6 cellular contexts compared by ENCODE assay signal in the genomic region with DNA sequence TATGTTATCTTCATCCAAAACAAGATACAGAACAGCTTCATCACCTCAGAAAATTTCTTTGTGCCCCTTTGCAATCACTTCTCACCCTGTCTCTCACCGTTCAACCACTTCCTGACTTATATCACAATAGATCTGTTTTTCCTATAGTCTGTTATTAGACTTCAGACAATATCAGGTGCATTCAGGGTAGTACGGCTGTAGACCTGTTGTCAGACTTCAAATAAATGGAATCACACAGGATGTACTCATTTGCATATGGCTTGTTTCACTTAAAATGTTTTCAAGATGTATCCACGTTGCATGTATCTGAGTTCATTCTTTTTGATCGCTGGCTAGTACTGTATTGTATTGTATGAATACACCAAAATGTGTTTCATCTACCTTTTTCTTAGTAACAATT.
DNase-seq lines count a peak whose midpoint lies in the region; ATAC-seq and TF ChIP-seq lines count a peak whose summit lies in the region.
"Not testable (repeated sequence)": the region's sequence is repeated elsewhere in the genome, so short reads cannot be mapped to it uniquely, and the experiment has no call there.

No MANE protein-coding gene starts in this region.

- not testable (repeated sequence) for H3K27me3 Mint-ChIP-seq in CD8-positive, alpha-beta T cell (ENCODE audit: low read depth); T-cell; activated CD4-positive, alpha-beta T cell treated with anti-CD3 and anti-CD28 coated beads, Interleukin-2, amount 10 ng/mL, durations not matched to agents 24 days and 14 days; central memory CD8-positive, alpha-beta T cell; naive B cell

- peak in 1 of 7 experiments; percentile 23 for DNase-seq in CD8-positive, alpha-beta T cell
- peak; percentile 52 for DNase-seq in Jurkat, Clone E6-1 (ENCODE audit: low read depth, low spot score)
- DNase-seq in T-cell, result peak in 5 of 34 experiments; percentile 0 to 25 (median 1)
- not testable (repeated sequence) for DNase-seq in activated CD4-positive, alpha-beta T cell treated with anti-CD3 and anti-CD28 coated beads, Interleukin-2, amount 10 ng/mL, durations not matched to agents 24 days and 14 days; naive B cell
- peak in 1 of 2 donors; percentile 16 for DNase-seq in central memory CD8-positive, alpha-beta T cell (ENCODE audit: low spot score in 2 of 2)

- H3K36me3 Mint-ChIP-seq in CD8-positive, alpha-beta T cell; T-cell; activated CD4-positive, alpha-beta T cell treated with anti-CD3 and anti-CD28 coated beads, Interleukin-2, amount 10 ng/mL, durations not matched to agents 24 days and 14 days (ENCODE audit: low read depth); central memory CD8-positive, alpha-beta T cell (ENCODE audit: insufficient read depth); naive B cell: not testable (repeated sequence)

- H3K36me3 ChIP-seq in CD8-positive, alpha-beta T cell (ENCODE audit: insufficient read depth, low read length), result not testable (repeated sequence)

- H3K9me3 ChIP-seq in CD8-positive, alpha-beta T cell (ENCODE audit: low read length), result not testable (repeated sequence)

- not testable (repeated sequence) for H3K27ac Mint-ChIP-seq in CD8-positive, alpha-beta T cell; activated CD4-positive, alpha-beta T cell treated with anti-CD3 and anti-CD28 coated beads, Interleukin-2, amount 10 ng/mL, durations not matched to agents 24 days and 14 days; central memory CD8-positive, alpha-beta T cell (ENCODE audit: low read depth); naive B cell
- H3K27ac Mint-ChIP-seq in T-cell, result peak overlapping the region in 1 of 2 donors; percentile 55

- H3K9me3 Mint-ChIP-seq in CD8-positive, alpha-beta T cell; T-cell; activated CD4-positive, alpha-beta T cell treated with anti-CD3 and anti-CD28 coated beads, Interleukin-2, amount 10 ng/mL, durations not matched to agents 24 days and 14 days; central memory CD8-positive, alpha-beta T cell; naive B cell: not testable (repeated sequence)

- ATAC-seq in CD8-positive, alpha-beta T cell, result peak; percentile 57
- ATAC-seq in T-cell (replicated peaks in 1 of 4) (peak; percentile 42 to 58 (median 45)), naive B cell (ENCODE audit: low read depth in 2 of 2) (peak; percentile 11 to 33)
- ATAC-seq in central memory CD8-positive, alpha-beta T cell (replicated peaks; ENCODE audit: extremely low read depth, poor library complexity, severe bottlenecking), result peak; percentile 84

- peaks cover 11% of the 10 kb centered on the region for H3K4me1 Mint-ChIP-seq in CD8-positive, alpha-beta T cell (ENCODE audit: low read depth)
- peaks cover 5 to 13% (median 12%) of the 10 kb centered on the region in 3 donors for H3K4me1 Mint-ChIP-seq in T-cell
- not testable (repeated sequence) for H3K4me1 Mint-ChIP-seq in activated CD4-positive, alpha-beta T cell treated with anti-CD3 and anti-CD28 coated beads, Interleukin-2, amount 10 ng/mL, durations not matched to agents 24 days and 14 days; central memory CD8-positive, alpha-beta T cell; naive B cell

- CTCF ChIA-PET in CD8-positive, alpha-beta T cell (lab: Charles Lee); T-cell (lab: Charles Lee): not testable (repeated sequence)

- not testable (repeated sequence) for H3K27me3 ChIP-seq in CD8-positive, alpha-beta T cell (ENCODE audit: insufficient read depth, low read length)

- not testable (repeated sequence) for H3K4me1 ChIP-seq in CD8-positive, alpha-beta T cell (ENCODE audit: insufficient read depth, low read length)

- not testable (repeated sequence) for TF ChIP-seq CTCF in CD8-positive, alpha-beta T cell (IDR thresholded peaks at IDR 0.05)

- H3K4me3 Mint-ChIP-seq in CD8-positive, alpha-beta T cell; T-cell; central memory CD8-positive, alpha-beta T cell: not testable (repeated sequence)
- H3K4me3 Mint-ChIP-seq in activated CD4-positive, alpha-beta T cell treated with anti-CD3 and anti-CD28 coated beads, Interleukin-2, amount 10 ng/mL, durations not matched to agents 24 days and 14 days, result peak overlapping the region; percentile 19
- peak overlapping the region in 4 of 8 donors; percentile 31 to 51 (median 43) for H3K4me3 Mint-ChIP-seq in naive B cell

- intact Hi-C loops in CD8-positive, alpha-beta T cell (cut with DNase I, micrococcal nuclease); activated CD4-positive, alpha-beta T cell treated with anti-CD3 and anti-CD28 coated beads, Interleukin-2, amount 10 ng/mL, durations not matched to agents 24 days and 14 days (cut with micrococcal nuclease): not testable (repeated sequence)

- POLR2A ChIA-PET in CD8-positive, alpha-beta T cell (lab: Charles Lee); T-cell (lab: Charles Lee): not testable (repeated sequence)

- H3K27ac ChIP-seq in CD8-positive, alpha-beta T cell (ENCODE audit: low read depth, low read length), result not testable (repeated sequence)

- not testable (repeated sequence) for H3K4me3 ChIP-seq in CD8-positive, alpha-beta T cell (ENCODE audit: low read depth, low read length); Jurkat, Clone E6-1 (ENCODE audit: low read length)

Comparison
In these comparisons a context has a peak if more than half of its experiments do, and no peak if none do; other contexts are left out.
1. ATAC-seq: peak in every context shown above with its lines; median percentile 84 in central memory CD8-positive, alpha-beta T cell; 57 in CD8-positive, alpha-beta T cell; 45 in T-cell; 22 in naive B cell.